ENCODE assay signal across 1 cellular context in the genomic region with DNA sequence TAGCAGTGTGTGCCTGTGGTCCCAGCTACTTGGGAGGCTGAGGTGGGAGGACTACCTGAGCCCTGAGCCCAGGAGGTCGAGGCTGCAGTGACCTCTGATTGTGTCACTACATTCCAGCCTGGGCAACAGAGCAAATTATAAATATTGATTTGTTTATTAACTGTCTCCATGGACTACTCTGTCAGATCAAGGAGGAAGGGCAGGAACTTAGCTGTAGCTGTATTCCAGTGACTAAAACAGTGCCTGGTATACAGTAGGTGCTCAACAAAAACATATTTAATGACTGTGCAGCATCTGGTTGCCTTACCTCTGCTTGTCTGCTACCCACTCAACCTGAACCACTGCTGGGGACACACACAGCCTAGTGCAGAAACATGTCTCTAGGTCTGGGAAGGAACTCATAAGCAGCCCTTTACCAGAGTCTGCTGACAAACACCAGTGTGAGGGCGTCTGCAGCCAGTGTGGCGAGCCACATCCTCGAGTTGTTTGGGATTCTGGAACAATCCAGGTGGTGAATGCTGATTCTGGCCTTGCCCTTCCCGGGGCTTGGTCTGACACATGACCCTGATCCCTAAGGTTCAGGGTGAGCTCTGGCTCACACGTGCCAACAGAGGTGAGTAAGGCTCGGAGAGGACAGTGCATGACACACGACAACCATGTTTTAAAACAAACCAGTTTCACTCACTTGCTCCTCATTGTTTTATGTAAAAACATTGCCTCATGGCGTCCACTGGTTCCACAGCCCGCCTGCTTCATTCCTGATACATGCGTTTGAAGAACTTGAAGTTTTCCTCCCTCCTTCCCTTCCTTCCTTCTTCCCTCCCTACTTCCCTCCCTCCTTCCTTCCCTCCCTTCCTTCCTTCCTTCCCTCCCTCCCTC.
TF ChIP-seq lines count a peak whose summit lies in the region.

No MANE protein-coding gene starts in this region.

TF ChIP-seq in HepG2, 621 proteins besides CTCF, POLR2A, EP300 and RAD21 (continued from another document and continues in another):
- TF ChIP-seq, protein P1, sequence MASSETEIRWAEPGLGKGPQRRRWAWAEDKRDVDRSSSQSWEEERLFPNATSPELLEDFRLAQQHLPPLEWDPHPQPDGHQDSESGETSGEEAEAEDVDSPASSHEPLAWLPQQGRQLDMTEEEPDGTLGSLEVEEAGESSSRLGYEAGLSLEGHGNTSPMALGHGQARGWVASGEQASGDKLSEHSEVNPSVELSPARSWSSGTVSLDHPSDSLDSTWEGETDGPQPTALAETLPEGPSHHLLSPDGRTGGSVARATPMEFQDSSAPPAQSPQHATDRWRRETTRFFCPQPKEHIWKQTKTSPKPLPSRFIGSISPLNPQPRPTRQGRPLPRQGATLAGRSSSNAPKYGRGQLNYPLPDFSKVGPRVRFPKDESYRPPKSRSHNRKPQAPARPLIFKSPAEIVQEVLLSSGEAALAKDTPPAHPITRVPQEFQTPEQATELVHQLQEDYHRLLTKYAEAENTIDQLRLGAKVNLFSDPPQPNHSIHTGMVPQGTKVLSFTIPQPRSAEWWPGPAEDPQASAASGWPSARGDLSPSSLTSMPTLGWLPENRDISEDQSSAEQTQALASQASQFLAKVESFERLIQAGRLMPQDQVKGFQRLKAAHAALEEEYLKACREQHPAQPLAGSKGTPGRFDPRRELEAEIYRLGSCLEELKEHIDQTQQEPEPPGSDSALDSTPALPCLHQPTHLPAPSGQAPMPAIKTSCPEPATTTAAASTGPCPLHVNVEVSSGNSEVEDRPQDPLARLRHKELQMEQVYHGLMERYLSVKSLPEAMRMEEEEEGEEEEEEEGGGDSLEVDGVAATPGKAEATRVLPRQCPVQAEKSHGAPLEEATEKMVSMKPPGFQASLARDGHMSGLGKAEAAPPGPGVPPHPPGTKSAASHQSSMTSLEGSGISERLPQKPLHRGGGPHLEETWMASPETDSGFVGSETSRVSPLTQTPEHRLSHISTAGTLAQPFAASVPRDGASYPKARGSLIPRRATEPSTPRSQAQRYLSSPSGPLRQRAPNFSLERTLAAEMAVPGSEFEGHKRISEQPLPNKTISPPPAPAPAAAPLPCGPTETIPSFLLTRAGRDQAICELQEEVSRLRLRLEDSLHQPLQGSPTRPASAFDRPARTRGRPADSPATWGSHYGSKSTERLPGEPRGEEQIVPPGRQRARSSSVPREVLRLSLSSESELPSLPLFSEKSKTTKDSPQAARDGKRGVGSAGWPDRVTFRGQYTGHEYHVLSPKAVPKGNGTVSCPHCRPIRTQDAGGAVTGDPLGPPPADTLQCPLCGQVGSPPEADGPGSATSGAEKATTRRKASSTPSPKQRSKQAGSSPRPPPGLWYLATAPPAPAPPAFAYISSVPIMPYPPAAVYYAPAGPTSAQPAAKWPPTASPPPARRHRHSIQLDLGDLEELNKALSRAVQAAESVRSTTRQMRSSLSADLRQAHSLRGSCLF (CRISPR knock-in tag; IDR thresholded peaks at IDR 0.05; ENCODE audit: borderline replicate concordance): no peak
- no peak for TF ChIP-seq IKZF1 (IDR thresholded peaks at IDR 0.05)
- TF ChIP-seq, protein P2, sequence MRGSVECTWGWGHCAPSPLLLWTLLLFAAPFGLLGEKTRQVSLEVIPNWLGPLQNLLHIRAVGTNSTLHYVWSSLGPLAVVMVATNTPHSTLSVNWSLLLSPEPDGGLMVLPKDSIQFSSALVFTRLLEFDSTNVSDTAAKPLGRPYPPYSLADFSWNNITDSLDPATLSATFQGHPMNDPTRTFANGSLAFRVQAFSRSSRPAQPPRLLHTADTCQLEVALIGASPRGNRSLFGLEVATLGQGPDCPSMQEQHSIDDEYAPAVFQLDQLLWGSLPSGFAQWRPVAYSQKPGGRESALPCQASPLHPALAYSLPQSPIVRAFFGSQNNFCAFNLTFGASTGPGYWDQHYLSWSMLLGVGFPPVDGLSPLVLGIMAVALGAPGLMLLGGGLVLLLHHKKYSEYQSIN (CRISPR knock-in tag; IDR thresholded peaks at IDR 0.05; ENCODE audit: borderline replicate concordance): no peak
- TF ChIP-seq, protein P3, sequence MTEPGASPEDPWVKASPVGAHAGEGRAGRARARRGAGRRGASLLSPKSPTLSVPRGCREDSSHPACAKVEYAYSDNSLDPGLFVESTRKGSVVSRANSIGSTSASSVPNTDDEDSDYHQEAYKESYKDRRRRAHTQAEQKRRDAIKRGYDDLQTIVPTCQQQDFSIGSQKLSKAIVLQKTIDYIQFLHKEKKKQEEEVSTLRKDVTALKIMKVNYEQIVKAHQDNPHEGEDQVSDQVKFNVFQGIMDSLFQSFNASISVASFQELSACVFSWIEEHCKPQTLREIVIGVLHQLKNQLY (CRISPR knock-in tag; IDR thresholded peaks at IDR 0.05): 0 out of 2 replicates have a peak, but pooled peaks have one; percentile 39
- TF ChIP-seq ZBTB42 (CRISPR knock-in tag; IDR thresholded peaks at IDR 0.05): peak; percentile 66; the same call in 1 of the 2 replicates
- TF ChIP-seq, protein P4, sequence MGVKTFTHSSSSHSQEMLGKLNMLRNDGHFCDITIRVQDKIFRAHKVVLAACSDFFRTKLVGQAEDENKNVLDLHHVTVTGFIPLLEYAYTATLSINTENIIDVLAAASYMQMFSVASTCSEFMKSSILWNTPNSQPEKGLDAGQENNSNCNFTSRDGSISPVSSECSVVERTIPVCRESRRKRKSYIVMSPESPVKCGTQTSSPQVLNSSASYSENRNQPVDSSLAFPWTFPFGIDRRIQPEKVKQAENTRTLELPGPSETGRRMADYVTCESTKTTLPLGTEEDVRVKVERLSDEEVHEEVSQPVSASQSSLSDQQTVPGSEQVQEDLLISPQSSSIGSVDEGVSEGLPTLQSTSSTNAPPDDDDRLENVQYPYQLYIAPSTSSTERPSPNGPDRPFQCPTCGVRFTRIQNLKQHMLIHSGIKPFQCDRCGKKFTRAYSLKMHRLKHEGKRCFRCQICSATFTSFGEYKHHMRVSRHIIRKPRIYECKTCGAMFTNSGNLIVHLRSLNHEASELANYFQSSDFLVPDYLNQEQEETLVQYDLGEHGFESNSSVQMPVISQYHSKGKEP (CRISPR knock-in tag; IDR thresholded peaks at IDR 0.05): no peak
- TF ChIP-seq HMG20B (CRISPR knock-in tag; conservative IDR thresholded peaks at IDR 0.05): 0 out of 2 replicates have a peak, but pooled peaks have one; percentile 43
- TF ChIP-seq HOXA5 (CRISPR knock-in tag; IDR thresholded peaks at IDR 0.05): 0 out of 2 replicates have a peak, but pooled peaks have one; percentile 57
- no peak; the same call in 1 of the 2 replicates for TF ChIP-seq MEF2D (CRISPR knock-in tag; IDR thresholded peaks at IDR 0.05)
- TF ChIP-seq ASH2L (IDR thresholded peaks at IDR 0.05; ENCODE audit: insufficient read length, low read depth, low read length): no peak
- peak; percentile 72; the same call in 1 of the 2 replicates for TF ChIP-seq ZIK1 (CRISPR knock-in tag; IDR thresholded peaks at IDR 0.05; ENCODE audit: borderline replicate concordance, low read depth)
- TF ChIP-seq, protein P5, sequence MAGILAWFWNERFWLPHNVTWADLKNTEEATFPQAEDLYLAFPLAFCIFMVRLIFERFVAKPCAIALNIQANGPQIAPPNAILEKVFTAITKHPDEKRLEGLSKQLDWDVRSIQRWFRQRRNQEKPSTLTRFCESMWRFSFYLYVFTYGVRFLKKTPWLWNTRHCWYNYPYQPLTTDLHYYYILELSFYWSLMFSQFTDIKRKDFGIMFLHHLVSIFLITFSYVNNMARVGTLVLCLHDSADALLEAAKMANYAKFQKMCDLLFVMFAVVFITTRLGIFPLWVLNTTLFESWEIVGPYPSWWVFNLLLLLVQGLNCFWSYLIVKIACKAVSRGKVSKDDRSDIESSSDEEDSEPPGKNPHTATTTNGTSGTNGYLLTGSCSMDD (CRISPR knock-in tag; IDR thresholded peaks at IDR 0.05): no peak
- TF ChIP-seq AGO2 (optimal IDR thresholded peaks at IDR 0.05; ENCODE audit: low read depth, low read length): no peak
- TF ChIP-seq MAF1 (CRISPR knock-in tag; IDR thresholded peaks at IDR 0.05; ENCODE audit: borderline replicate concordance): no peak
- TF ChIP-seq CAMTA2 (CRISPR knock-in tag; IDR thresholded peaks at IDR 0.05; ENCODE audit: borderline replicate concordance): 0 out of 2 replicates have a peak, but pooled peaks have one; percentile 18
- peak; percentile 8; the same call in 1 of the 2 replicates for TF ChIP-seq NFYB (CRISPR knock-in tag; IDR thresholded peaks at IDR 0.05)
- TF ChIP-seq ZNF451 (CRISPR knock-in tag; IDR thresholded peaks at IDR 0.05): 0 out of 2 replicates have a peak, but pooled peaks have one; percentile 33
- TF ChIP-seq GATAD2A (CRISPR knock-in tag; IDR thresholded peaks at IDR 0.05): peak; percentile 53; the same call in 1 of the 2 replicates
- TF ChIP-seq ZMYM2 (CRISPR knock-in tag; IDR thresholded peaks at IDR 0.05): peak; percentile 73
- TF ChIP-seq, protein P6, sequence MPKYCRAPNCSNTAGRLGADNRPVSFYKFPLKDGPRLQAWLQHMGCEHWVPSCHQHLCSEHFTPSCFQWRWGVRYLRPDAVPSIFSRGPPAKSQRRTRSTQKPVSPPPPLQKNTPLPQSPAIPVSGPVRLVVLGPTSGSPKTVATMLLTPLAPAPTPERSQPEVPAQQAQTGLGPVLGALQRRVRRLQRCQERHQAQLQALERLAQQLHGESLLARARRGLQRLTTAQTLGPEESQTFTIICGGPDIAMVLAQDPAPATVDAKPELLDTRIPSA (CRISPR knock-in tag; IDR thresholded peaks at IDR 0.05; ENCODE audit: borderline replicate concordance): no peak
- TF ChIP-seq SIX1 (CRISPR knock-in tag; IDR thresholded peaks at IDR 0.05; ENCODE audit: borderline replicate concordance): no peak
- no peak for TF ChIP-seq MBNL3 (CRISPR knock-in tag; conservative IDR thresholded peaks at IDR 0.05)
- peak; percentile 65; the same call in 1 of the 2 replicates for TF ChIP-seq ZNF839 (CRISPR knock-in tag; IDR thresholded peaks at IDR 0.05; ENCODE audit: borderline replicate concordance)
- no peak for TF ChIP-seq ARID2 (CRISPR knock-in tag; IDR thresholded peaks at IDR 0.05; ENCODE audit: borderline replicate concordance)
- TF ChIP-seq SMARCE1 (IDR thresholded peaks at IDR 0.05; ENCODE audit: borderline replicate concordance): no peak
- TF ChIP-seq ATF7 (IDR thresholded peaks at IDR 0.05): no peak
- TF ChIP-seq ATF7 (CRISPR knock-in tag; IDR thresholded peaks at IDR 0.05): no peak; the same call in 1 of the 2 replicates
- TF ChIP-seq, protein P7, sequence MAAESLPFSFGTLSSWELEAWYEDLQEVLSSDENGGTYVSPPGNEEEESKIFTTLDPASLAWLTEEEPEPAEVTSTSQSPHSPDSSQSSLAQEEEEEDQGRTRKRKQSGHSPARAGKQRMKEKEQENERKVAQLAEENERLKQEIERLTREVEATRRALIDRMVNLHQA (CRISPR knock-in tag; IDR thresholded peaks at IDR 0.05): no peak
- TF ChIP-seq ZNF546 (CRISPR knock-in tag; conservative IDR thresholded peaks at IDR 0.05): 0 out of 2 replicates have a peak, but pooled peaks have one; percentile 55
- no peak for TF ChIP-seq RBM22 (optimal IDR thresholded peaks at IDR 0.05; ENCODE audit: low read length)
- TF ChIP-seq JUNB (CRISPR knock-in tag; IDR thresholded peaks at IDR 0.05; ENCODE audit: borderline replicate concordance): peak; percentile 64; the same call in 1 of the 2 replicates
- TF ChIP-seq HDAC6 (IDR thresholded peaks at IDR 0.05; ENCODE audit: low read depth, low read length): no peak
- TF ChIP-seq, protein P8, sequence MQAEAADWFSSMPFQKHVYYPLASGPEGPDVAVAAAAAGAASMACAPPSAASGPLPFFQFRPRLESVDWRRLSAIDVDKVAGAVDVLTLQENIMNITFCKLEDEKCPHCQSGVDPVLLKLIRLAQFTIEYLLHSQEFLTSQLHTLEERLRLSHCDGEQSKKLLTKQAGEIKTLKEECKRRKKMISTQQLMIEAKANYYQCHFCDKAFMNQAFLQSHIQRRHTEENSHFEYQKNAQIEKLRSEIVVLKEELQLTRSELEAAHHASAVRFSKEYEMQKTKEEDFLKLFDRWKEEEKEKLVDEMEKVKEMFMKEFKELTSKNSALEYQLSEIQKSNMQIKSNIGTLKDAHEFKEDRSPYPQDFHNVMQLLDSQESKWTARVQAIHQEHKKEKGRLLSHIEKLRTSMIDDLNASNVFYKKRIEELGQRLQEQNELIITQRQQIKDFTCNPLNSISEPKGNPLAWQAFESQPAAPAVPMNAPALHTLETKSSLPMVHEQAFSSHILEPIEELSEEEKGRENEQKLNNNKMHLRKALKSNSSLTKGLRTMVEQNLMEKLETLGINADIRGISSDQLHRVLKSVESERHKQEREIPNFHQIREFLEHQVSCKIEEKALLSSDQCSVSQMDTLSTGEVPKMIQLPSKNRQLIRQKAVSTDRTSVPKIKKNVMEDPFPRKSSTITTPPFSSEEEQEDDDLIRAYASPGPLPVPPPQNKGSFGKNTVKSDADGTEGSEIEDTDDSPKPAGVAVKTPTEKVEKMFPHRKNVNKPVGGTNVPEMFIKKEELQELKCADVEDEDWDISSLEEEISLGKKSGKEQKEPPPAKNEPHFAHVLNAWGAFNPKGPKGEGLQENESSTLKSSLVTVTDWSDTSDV (CRISPR knock-in tag; IDR thresholded peaks at IDR 0.05): no peak
- no peak for TF ChIP-seq PRPF4 (IDR thresholded peaks at IDR 0.05; ENCODE audit: low read depth, low read length, poor library complexity, severe bottlenecking)
- TF ChIP-seq, protein P9, sequence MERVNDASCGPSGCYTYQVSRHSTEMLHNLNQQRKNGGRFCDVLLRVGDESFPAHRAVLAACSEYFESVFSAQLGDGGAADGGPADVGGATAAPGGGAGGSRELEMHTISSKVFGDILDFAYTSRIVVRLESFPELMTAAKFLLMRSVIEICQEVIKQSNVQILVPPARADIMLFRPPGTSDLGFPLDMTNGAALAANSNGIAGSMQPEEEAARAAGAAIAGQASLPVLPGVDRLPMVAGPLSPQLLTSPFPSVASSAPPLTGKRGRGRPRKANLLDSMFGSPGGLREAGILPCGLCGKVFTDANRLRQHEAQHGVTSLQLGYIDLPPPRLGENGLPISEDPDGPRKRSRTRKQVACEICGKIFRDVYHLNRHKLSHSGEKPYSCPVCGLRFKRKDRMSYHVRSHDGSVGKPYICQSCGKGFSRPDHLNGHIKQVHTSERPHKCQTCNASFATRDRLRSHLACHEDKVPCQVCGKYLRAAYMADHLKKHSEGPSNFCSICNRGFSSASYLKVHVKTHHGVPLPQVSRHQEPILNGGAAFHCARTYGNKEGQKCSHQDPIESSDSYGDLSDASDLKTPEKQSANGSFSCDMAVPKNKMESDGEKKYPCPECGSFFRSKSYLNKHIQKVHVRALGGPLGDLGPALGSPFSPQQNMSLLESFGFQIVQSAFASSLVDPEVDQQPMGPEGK (CRISPR knock-in tag; IDR thresholded peaks at IDR 0.05): peak; percentile 31; the same call in 1 of the 2 replicates
- peak; percentile 48; the same call in 1 of the 2 replicates for TF ChIP-seq ZNF598 (CRISPR knock-in tag; IDR thresholded peaks at IDR 0.05; ENCODE audit: borderline replicate concordance)
- no peak for TF ChIP-seq REPIN1 (CRISPR knock-in tag; IDR thresholded peaks at IDR 0.05; ENCODE audit: borderline replicate concordance, low read depth)
- peak; percentile 91 for TF ChIP-seq ZNF230 (CRISPR knock-in tag; IDR thresholded peaks at IDR 0.05)
- TF ChIP-seq, protein P10, sequence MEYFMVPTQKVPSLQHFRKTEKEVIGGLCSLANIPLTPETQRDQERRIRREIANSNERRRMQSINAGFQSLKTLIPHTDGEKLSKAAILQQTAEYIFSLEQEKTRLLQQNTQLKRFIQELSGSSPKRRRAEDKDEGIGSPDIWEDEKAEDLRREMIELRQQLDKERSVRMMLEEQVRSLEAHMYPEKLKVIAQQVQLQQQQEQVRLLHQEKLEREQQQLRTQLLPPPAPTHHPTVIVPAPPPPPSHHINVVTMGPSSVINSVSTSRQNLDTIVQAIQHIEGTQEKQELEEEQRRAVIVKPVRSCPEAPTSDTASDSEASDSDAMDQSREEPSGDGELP (IDR thresholded peaks at IDR 0.05; ENCODE audit: borderline replicate concordance, low read depth): no peak
- peak; percentile 31 for TF ChIP-seq RBM39 (IDR thresholded peaks at IDR 0.05; ENCODE audit: low read depth, low read length, poor library complexity, severe bottlenecking)
- no peak for TF ChIP-seq ZNF564 (CRISPR knock-in tag; IDR thresholded peaks at IDR 0.05)
